8 cellular contexts compared by ENCODE assay signal in genomic region chr2:74552914-74553811, GRCh38. TPM values are rescaled to one million over a fixed set of nuclear protein-coding genes. Genes with fewer than 3 reads are reported as not detected.
DNase-seq lines count a peak whose midpoint lies in the region; ATAC-seq and TF ChIP-seq lines count a peak whose summit lies in the region.

No MANE protein-coding gene starts in this region.

- no peak overlapping the region for H4K5ac ChIP-seq in H9 (ENCODE audit: insufficient read length, low read depth, low read length)

- DNase-seq in H9 (peak; percentile 65), kidney epithelial cell (ENCODE audit: low read depth) (no peak), transverse colon (no peak), inferior parietal cortex (ENCODE audit: extremely low spot score) (no peak)

- peaks cover 62% of the 10 kb centered on the region for H3K27me3 Mint-ChIP-seq in H9 (ENCODE audit: low read depth)
- peaks cover 19% of the 10 kb centered on the region for H3K27me3 Mint-ChIP-seq in activated naive CD8-positive, alpha-beta T cell

- H2BK15ac ChIP-seq in H9 (ENCODE audit: low read depth, low read length), result no peak overlapping the region

- peaks cover 0 to 23% (median 15%) of the 10 kb centered on the region in 3 experiments; a peak in 6 of 7 replicates for H3K36me3 Mint-ChIP-seq in H9 (ENCODE audit: insufficient read depth in 1 of 3, low read depth in 3 of 3)
- no peaks in the 10 kb centered on the region for H3K36me3 Mint-ChIP-seq in activated naive CD8-positive, alpha-beta T cell

- H3K27me3 ChIP-seq in BLaER1 treated with 17β-estradiol and CSF1 and Interleukin-3, amounts not matched to agents 10 nM and 100 nM, result peaks cover 32 to 41% (median 37%) of the 10 kb centered on the region in 11 experiments
- H3K27me3 ChIP-seq in H9 (ENCODE audit: insufficient read depth, low read length), result no peaks in the 10 kb centered on the region; the same call in 1 of the 2 replicates
- H3K27me3 ChIP-seq in kidney epithelial cell (ENCODE audit: control insufficient read depth, insufficient read depth, low read length), result no peaks in the 10 kb centered on the region
- H3K27me3 ChIP-seq in transverse colon, result no peaks in the 10 kb centered on the region

- no peak for TF ChIP-seq EP300 in transverse colon (IDR thresholded peaks at IDR 0.05; ENCODE audit: low read depth)

- no peak overlapping the region for H4K8ac ChIP-seq in H9 (replicated peaks; ENCODE audit: insufficient read length, low read depth, low read length)

- peak overlapping the region; percentile 59; the same call in 1 of the 2 replicates for H3K14ac ChIP-seq in H9 (ENCODE audit: insufficient read depth, low read length)

- no peak overlapping the region for H2AFZ ChIP-seq in H9 (ENCODE audit: low read length)

- peak overlapping the region; percentile 78 to 97 (median 86); a peak in 19 of 20 replicates for H3K4me3 ChIP-seq in BLaER1 treated with 17β-estradiol and CSF1 and Interleukin-3, amounts not matched to agents 10 nM and 100 nM
- peak overlapping the region; percentile 80 for H3K4me3 ChIP-seq in kidney epithelial cell (ENCODE audit: low read depth, low read length)
- peak overlapping the region in 3 of 4 donors; percentile 61 to 92 (median 75) for H3K4me3 ChIP-seq in transverse colon

- peak overlapping the region; percentile 42 to 96 (median 89); a peak in 6 of 7 replicates for H3K27ac Mint-ChIP-seq in H9
- H3K27ac Mint-ChIP-seq in activated naive CD8-positive, alpha-beta T cell, result peak overlapping the region; percentile 10

- peaks cover 23% of the 10 kb centered on the region for H3K23me2 ChIP-seq in H9 (ENCODE audit: insufficient read length, low read depth, low read length, poor library complexity, severe bottlenecking)

- H3K79me1 ChIP-seq in H9 (ENCODE audit: insufficient read depth, low read depth, low read length, poor library complexity, severe bottlenecking), result no peaks in the 10 kb centered on the region

- H3K4me2 ChIP-seq in BLaER1 treated with 17β-estradiol and CSF1 and Interleukin-3, amounts not matched to agents 10 nM and 100 nM, result peak overlapping the region; percentile 68 to 100 (median 98)
- H3K4me2 ChIP-seq in H9 (ENCODE audit: insufficient read depth, insufficient read length, low read length), result peak overlapping the region; percentile 63

- peak overlapping the region; percentile 92 to 93 for H3K4me3 Mint-ChIP-seq in H9
- peak overlapping the region; percentile 80 for H3K4me3 Mint-ChIP-seq in activated naive CD8-positive, alpha-beta T cell

- H3K56ac ChIP-seq in H9 (ENCODE audit: insufficient read length, low read depth, low read length), result no peak overlapping the region

- no peak overlapping the region for H2BK20ac ChIP-seq in H9 (ENCODE audit: low read depth, low read length, poor library complexity, severe bottlenecking)

- no peak overlapping the region for H3T11ph ChIP-seq in H9 (ENCODE audit: low read length)

- WGBS in H9 (ENCODE audit: extremely low coverage, insufficient read length, low lambda C conversion rate), result no CpG with 5 or more reads among the region's 27 CpGs
- 34 to 54% methylated on average over 4 to 22 of the region's 27 CpGs for WGBS in transverse colon (ENCODE audit: low coverage in 1 of 2), 2 donors

- TF ChIP-seq POLR2A in transverse colon (IDR thresholded peaks at IDR 0.05), result no peak

- peaks cover 27 to 28% of the 10 kb centered on the region in 2 experiments for H3K4me1 Mint-ChIP-seq in H9
- peaks cover 12% of the 10 kb centered on the region for H3K4me1 Mint-ChIP-seq in activated naive CD8-positive, alpha-beta T cell (ENCODE audit: low read depth)

- intact Hi-C loops in transverse colon (cut with DNase I; ENCODE audit: low total_unique reads), result no loop called here

- H3K27ac ChIP-seq in BLaER1 treated with 17β-estradiol and CSF1 and Interleukin-3, amounts not matched to agents 10 nM and 100 nM, result peak overlapping the region in 10 of 11 experiments; percentile 81 to 92 (median 83); a peak in 17 of 22 replicates
- H3K27ac ChIP-seq in H9 (ENCODE audit: insufficient read length, low read depth, low read length) (no peak overlapping the region), transverse colon (peak overlapping the region; percentile 83 to 91 (median 86))

- no peak overlapping the region for H2BK5ac ChIP-seq in H9 (ENCODE audit: insufficient read length, low read length)

- in situ Hi-C loops in transverse colon (cut with MboI; ENCODE audit: low pct_ligation_motif_present in 1 of 4, low pct_unique_long_range_greater_than_20kb in 1 of 4, low sequenced_read_pairs in 3 of 4), result no loop called here

- H4K91ac ChIP-seq in H9 (ENCODE audit: insufficient read length, low read depth, low read length), result no peak overlapping the region

- H2AK5ac ChIP-seq in H9 (ENCODE audit: insufficient read length, low read length), result no peak overlapping the region

- peaks cover 19 to 26% (median 21%) of the 10 kb centered on the region in 11 experiments for H3K9me3 ChIP-seq in BLaER1 treated with 17β-estradiol and CSF1 and Interleukin-3, amounts not matched to agents 10 nM and 100 nM (replicated peaks in 1 of 11)
- no peaks in the 10 kb centered on the region for H3K9me3 ChIP-seq in H9 (ENCODE audit: control insufficient read depth, low read depth, low read length)
- no peaks in the 10 kb centered on the region for H3K9me3 ChIP-seq in transverse colon

- H2BK12ac ChIP-seq in H9 (ENCODE audit: insufficient read length, low read depth, low read length), result no peak overlapping the region

- H3K4ac ChIP-seq in H9 (ENCODE audit: low read depth, low read length), result no peak overlapping the region

- peaks cover 0 to 23% (median 12%) of the 10 kb centered on the region in 11 experiments; a peak in 11 of 22 replicates for H4K20me1 ChIP-seq in BLaER1 treated with 17β-estradiol and CSF1 and Interleukin-3, amounts not matched to agents 10 nM and 100 nM
- H4K20me1 ChIP-seq in H9 (ENCODE audit: control insufficient read depth, insufficient read depth, insufficient read length), result no peaks in the 10 kb centered on the region

- H3K4me1 ChIP-seq in BLaER1 treated with 17β-estradiol and CSF1 and Interleukin-3, amounts not matched to agents 10 nM and 100 nM, result peaks cover 34 to 49% (median 43%) of the 10 kb centered on the region in 10 experiments
- H3K4me1 ChIP-seq in H9 (ENCODE audit: insufficient read depth, low read length), result 0 out of 2 replicates have a peak, but pooled peaks cover 2% of the 10 kb centered on the region
- H3K4me1 ChIP-seq in transverse colon, result peaks cover 12 to 41% (median 27%) of the 10 kb centered on the region in 4 donors

- no peak overlapping the region for H2BK120ac ChIP-seq in H9 (ENCODE audit: low read depth, low read length, poor library complexity, severe bottlenecking)

- no peak overlapping the region for H3K23ac ChIP-seq in H9 (ENCODE audit: insufficient read length, low read depth, low read length)

- no peaks in the 10 kb centered on the region for H3K79me2 ChIP-seq in H9 (ENCODE audit: insufficient read depth, low read length)

- TF ChIP-seq CTCF in H9 (conservative IDR thresholded peaks at IDR 0.05) (no peak), kidney epithelial cell (IDR thresholded peaks at IDR 0.05; ENCODE audit: insufficient read depth, low read length, poor library complexity, severe bottlenecking) (no peak), transverse colon (IDR thresholded peaks at IDR 0.05) (no peak)

- peak overlapping the region; percentile 74 for H3K18ac ChIP-seq in H9 (ENCODE audit: insufficient read length, low read depth, low read length)

- peaks cover 0 to 56% (median 21%) of the 10 kb centered on the region in 11 experiments; a peak in 21 of 22 replicates for H3K36me3 ChIP-seq in BLaER1 treated with 17β-estradiol and CSF1 and Interleukin-3, amounts not matched to agents 10 nM and 100 nM
- H3K36me3 ChIP-seq in kidney epithelial cell (ENCODE audit: control insufficient read depth, insufficient read depth, low read length) (no peaks in the 10 kb centered on the region), transverse colon (no peaks in the 10 kb centered on the region)

- ATAC-seq in GM19035 (IDR thresholded peaks at IDR 0.05; ENCODE audit: unreplicated experiment), result no peak
- ATAC-seq in GM18909 (IDR thresholded peaks at IDR 0.05; ENCODE audit: poor library complexity, unreplicated experiment), result no peak

- H3K9ac ChIP-seq in BLaER1 treated with 17β-estradiol and CSF1 and Interleukin-3, amounts not matched to agents 10 nM and 100 nM, result peak overlapping the region; percentile 83 to 93 (median 86); a peak in 18 of 22 replicates
- H3K9ac ChIP-seq in H9 (ENCODE audit: extremely low read depth, insufficient read length, low read length), result peak overlapping the region; percentile 57

- no peaks in the 10 kb centered on the region for H3K9me3 Mint-ChIP-seq in H9
- no peaks in the 10 kb centered on the region for H3K9me3 Mint-ChIP-seq in activated naive CD8-positive, alpha-beta T cell (ENCODE audit: low read depth)

RNA-seq across cellular contexts. Expression of gene LOXL3, which starts 0.6 kb away (rescaled TPM):
- 29.0 and 29.8 TPM in 2 replicates for total RNA-seq in H9 (2021)
- total RNA-seq in kidney epithelial cell, result 3.3 and 4.2 TPM in 2 replicates
- total RNA-seq in transverse colon, result 1 to 10 TPM; 1.6 to 4.1 (median 3.0) TPM

RNA-seq across cellular contexts. Expression of gene DOK1, which starts 1.4 kb away (rescaled TPM):
- total RNA-seq in H9 (2021) (15.2 and 16.0 TPM in 2 replicates), kidney epithelial cell (23.6 and 27.7 TPM in 2 replicates), transverse colon (10 to 100 TPM; 14.7 to 21.3 (median 20.1) TPM)

RNA-seq across cellular contexts. Expression of gene HTRA2, which starts 23.4 kb away (rescaled TPM):
- total RNA-seq in H9 (2021) (24.1 and 24.9 TPM in 2 replicates), kidney epithelial cell (35.1 and 36.0 TPM in 2 replicates), transverse colon (10 to 100 TPM in 3 of 4 donors, 1 to 10 TPM in 1; 8.6 to 29.6 (median 21.0) TPM)

RNA-seq across cellular contexts. Expression of gene AUP1, which starts 23.7 kb away (rescaled TPM):
- total RNA-seq in H9 (2021) (91.5 and 93.6 TPM in 2 replicates), kidney epithelial cell (143 TPM in 2 replicates), transverse colon (100 to 1,000 TPM; 164 to 264 (median 189) TPM)

RNA-seq across cellular contexts. Expression of gene DQX1, which starts 27.1 kb away (rescaled TPM):
- total RNA-seq in H9 (2021), result 0.98 and 1.6 TPM in 2 replicates
- total RNA-seq in kidney epithelial cell, result not detected in 2 replicates
- total RNA-seq in transverse colon, result 100 to 1,000 TPM in 1 of 4 donors, 10 to 100 TPM in 3; 32.4 to 194 (median 53.1) TPM
